ENCODE assay signal across 14 cellular contexts in the genomic region with DNA sequence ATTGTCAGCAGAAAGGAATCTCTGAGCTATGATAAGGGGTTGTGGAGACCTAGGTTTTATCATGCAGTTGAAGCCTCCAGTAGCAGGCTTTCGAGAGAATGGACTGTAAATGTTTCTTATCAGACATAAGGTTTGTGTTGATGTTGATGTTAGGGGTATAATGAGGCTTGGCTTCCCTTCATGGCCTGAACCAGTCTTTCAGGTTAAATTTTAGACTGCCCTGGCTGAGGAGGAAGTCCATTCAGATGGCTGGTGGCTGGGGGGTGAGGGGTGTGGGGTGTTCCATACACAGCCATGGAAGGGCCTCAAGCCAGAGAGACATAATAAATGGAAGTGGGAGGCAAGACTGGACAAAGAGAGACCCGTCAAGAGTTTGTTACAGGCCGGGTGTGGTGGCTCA.
DNase-seq lines count a peak whose midpoint lies in the region; ATAC-seq and TF ChIP-seq lines count a peak whose summit lies in the region.
"Had no signal": no experiment of that assay in that cellular context is flagged by ENCODE, and none has a peak within 500 bp of the region (broad histone marks: within the 10 kb centered on the region; RNA-seq: fewer than 3 reads in every experiment).

No MANE protein-coding gene starts in this region.

- no peaks in the 10 kb centered on the region for H3K27me3 ChIP-seq in transverse colon
- H3K27me3 ChIP-seq: breast epithelium had no signal

- TF ChIP-seq POLR2A in transverse colon (IDR thresholded peaks at IDR 0.05): no peak

- no peak for DNase-seq in activated naive CD4-positive, alpha-beta T cell treated with anti-CD3 and anti-CD28 coated beads for 36 hours
- no peak for DNase-seq in activated naive CD4-positive, alpha-beta T cell treated with Interleukin-2 at 50 U/mL for 16 hours
- no peak for DNase-seq in activated CD8-positive, alpha-beta T cell treated with anti-CD3 and anti-CD28 coated beads for 36 hours
- DNase-seq in immature natural killer cell (no peak), transverse colon (no peak), NCI-H1417 treated with DMSO at 0.1 percent for 48 hours (lab: John Stamatoyannopoulos, UW) (no peak), HUDEP-2 (lab: John Stamatoyannopoulos, UW; ENCODE audit: unreplicated experiment in 76 of 76) (no peak)
- DNase-seq: hippocampal formation, Kasumi-1, NCI-H1694 treated with DMSO at 0.1 percent for 48 hours, NCI-H524 treated with DMSO at 0.1 percent for 48 hours, right cardiac atrium had no signal

- no peaks in the 10 kb centered on the region for H3K27me3 Mint-ChIP-seq in activated naive CD4-positive, alpha-beta T cell treated with anti-CD3 and anti-CD28 coated beads for 36 hours (ENCODE audit: low read depth)
- H3K27me3 Mint-ChIP-seq in activated CD8-positive, alpha-beta T cell treated with anti-CD3 and anti-CD28 coated beads for 36 hours: peaks cover 2% of the 10 kb centered on the region
- H3K27me3 Mint-ChIP-seq in immature natural killer cell (ENCODE audit: low read depth in 3 of 3): peaks cover 16 to 36% (median 25%) of the 10 kb centered on the region in 3 donors

- H3K36me3 Mint-ChIP-seq in activated naive CD4-positive, alpha-beta T cell treated with anti-CD3 and anti-CD28 coated beads for 36 hours (ENCODE audit: low read depth): no peaks in the 10 kb centered on the region
- H3K36me3 Mint-ChIP-seq in activated CD8-positive, alpha-beta T cell treated with anti-CD3 and anti-CD28 coated beads for 36 hours (ENCODE audit: low read depth): peaks cover 5% of the 10 kb centered on the region
- no peaks in the 10 kb centered on the region for H3K36me3 Mint-ChIP-seq in immature natural killer cell

- H3K27ac ChIP-seq in transverse colon: peak overlapping the region; percentile 89 to 98 (median 92)

- no peaks in the 10 kb centered on the region for H3K9me3 Mint-ChIP-seq in activated naive CD4-positive, alpha-beta T cell treated with anti-CD3 and anti-CD28 coated beads for 36 hours
- no peaks in the 10 kb centered on the region for H3K9me3 Mint-ChIP-seq in activated CD8-positive, alpha-beta T cell treated with anti-CD3 and anti-CD28 coated beads for 36 hours
- no peaks in the 10 kb centered on the region for H3K9me3 Mint-ChIP-seq in immature natural killer cell

- peak overlapping the region; percentile 98 for H3K27ac Mint-ChIP-seq in activated naive CD4-positive, alpha-beta T cell treated with anti-CD3 and anti-CD28 coated beads for 36 hours
- H3K27ac Mint-ChIP-seq in activated CD8-positive, alpha-beta T cell treated with anti-CD3 and anti-CD28 coated beads for 36 hours: peak overlapping the region; percentile 100
- peak overlapping the region in 5 of 6 donors; percentile 88 to 98 (median 96) for H3K27ac Mint-ChIP-seq in immature natural killer cell

- POLR2A ChIA-PET in activated CD8-positive, alpha-beta T cell treated with anti-CD3 and anti-CD28 coated beads for 36 hours (lab: Charles Lee): interaction anchor here (1.2 to 3.9 kb wide), 5 partner anchors 14 to 102 kb away, joined by 3 to 20 read pairs (median 17); no protein-coding TSS in a partner anchor

- H3K4me3 ChIP-seq in transverse colon: no peak overlapping the region
- H3K4me3 ChIP-seq: breast epithelium had no signal

- CTCF ChIA-PET in activated naive CD4-positive, alpha-beta T cell treated with anti-CD3 and anti-CD28 coated beads for 36 hours (lab: Charles Lee): interaction anchor here (0.6 to 2.7 kb wide), 8 partner anchors 10 to 90 kb away, joined by 3 to 19 read pairs (median 8); no protein-coding TSS in a partner anchor
- CTCF ChIA-PET in activated CD8-positive, alpha-beta T cell treated with anti-CD3 and anti-CD28 coated beads for 36 hours (lab: Charles Lee): interaction anchor here (2.1 to 4.9 kb wide), 3 partner anchors 50 to 88 kb away, joined by 10 to 22 read pairs (median 12); no protein-coding TSS in a partner anchor

- H3K4me1 Mint-ChIP-seq in activated naive CD4-positive, alpha-beta T cell treated with anti-CD3 and anti-CD28 coated beads for 36 hours (ENCODE audit: low read depth): peaks cover 79% of the 10 kb centered on the region
- peaks cover 79% of the 10 kb centered on the region for H3K4me1 Mint-ChIP-seq in activated CD8-positive, alpha-beta T cell treated with anti-CD3 and anti-CD28 coated beads for 36 hours (ENCODE audit: low read depth)
- peaks cover 76 to 86% of the 10 kb centered on the region in 2 donors for H3K4me1 Mint-ChIP-seq in immature natural killer cell

- H3K4me1 ChIP-seq in transverse colon: peaks cover 10 to 46% (median 33%) of the 10 kb centered on the region in 4 donors

- H3K36me3 ChIP-seq in transverse colon: no peaks in the 10 kb centered on the region
- H3K36me3 ChIP-seq: breast epithelium had no signal

- H3K9me3 ChIP-seq in transverse colon: no peaks in the 10 kb centered on the region
- H3K9me3 ChIP-seq: breast epithelium had no signal

- in situ Hi-C loops in transverse colon (cut with MboI; ENCODE audit: low pct_ligation_motif_present in 1 of 4, low pct_unique_long_range_greater_than_20kb in 1 of 4, low sequenced_read_pairs in 3 of 4): no loop called here

- intact Hi-C loops in activated naive CD4-positive, alpha-beta T cell treated with anti-CD3 and anti-CD28 coated beads for 36 hours (cut with micrococcal nuclease): loop anchor here (5.0 to 10.0 kb wide), 3 partner anchors 339 to 979 kb away; partner anchors contain the start of genes IFT43, SPTLC2 and TGFB3
- intact Hi-C loops in activated CD8-positive, alpha-beta T cell treated with anti-CD3 and anti-CD28 coated beads for 36 hours (cut with micrococcal nuclease): no loop called here
- intact Hi-C loops in transverse colon (cut with DNase I; ENCODE audit: low total_unique reads): no loop called here

- 50 to 68% methylated on average over 2 to 3 of the region's 3 CpGs for WGBS in transverse colon (ENCODE audit: low coverage in 1 of 2), 2 donors

- H3K4me3 Mint-ChIP-seq in activated naive CD4-positive, alpha-beta T cell treated with anti-CD3 and anti-CD28 coated beads for 36 hours: no peak overlapping the region
- H3K4me3 Mint-ChIP-seq in activated CD8-positive, alpha-beta T cell treated with anti-CD3 and anti-CD28 coated beads for 36 hours: no peak overlapping the region
- peak overlapping the region; percentile 21 to 84 (median 49) for H3K4me3 Mint-ChIP-seq in immature natural killer cell

- no peak for TF ChIP-seq EP300 in transverse colon (IDR thresholded peaks at IDR 0.05; ENCODE audit: low read depth)

- TF ChIP-seq CTCF in activated CD8-positive, alpha-beta T cell treated with anti-CD3 and anti-CD28 coated beads for 36 hours (IDR thresholded peaks at IDR 0.05): no peak
- TF ChIP-seq CTCF in transverse colon (IDR thresholded peaks at IDR 0.05): no peak

- no peak for ATAC-seq in activated CD8-positive, alpha-beta T cell treated with anti-CD3 and anti-CD28 coated beads for 36 hours
- no peak for ATAC-seq in HG03460 (IDR thresholded peaks at IDR 0.05; ENCODE audit: unreplicated experiment)
- ATAC-seq: right cardiac atrium had no signal

Comparison
In these comparisons a context has a peak if more than half of its experiments do, and no peak if none do; other contexts are left out.
1. H3K4me3 Mint-ChIP-seq: peak in immature natural killer cell (5 of 5); none in activated naive CD4-positive, alpha-beta T cell treated with anti-CD3 and anti-CD28 coated beads for 36 hours (single experiment) and activated CD8-positive, alpha-beta T cell treated with anti-CD3 and anti-CD28 coated beads for 36 hours (single experiment).
2. Peak in every context shown above with its lines, with median percentiles within 50 percentile points of each other: H3K27ac Mint-ChIP-seq.